ENCODE assay signal across 1 cellular context in the genomic region with DNA sequence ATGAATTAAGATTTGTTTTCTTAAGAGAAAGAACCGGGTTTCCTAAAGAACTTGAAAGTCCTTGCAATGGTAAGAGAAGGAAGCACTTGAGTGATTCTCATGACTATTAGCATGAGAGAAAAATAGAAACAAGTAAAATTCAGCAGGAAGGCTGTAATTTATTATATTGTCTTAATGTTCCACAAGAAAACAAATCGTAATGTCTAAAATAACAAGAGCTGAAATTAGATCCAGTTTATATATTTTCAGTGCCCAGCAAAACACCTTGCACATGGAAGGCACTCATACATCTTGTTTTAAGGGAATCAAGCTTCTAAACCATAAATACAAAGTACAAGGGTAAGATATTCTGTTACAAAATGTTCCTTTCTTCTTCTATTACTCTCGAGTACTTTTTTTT.
A peak's percentile ranks its signal among the peaks of the same experiment; 100 is the strongest.
TF ChIP-seq lines count a peak whose summit lies in the region.

No MANE protein-coding gene starts in this region.

TF ChIP-seq in HEK293, 187 proteins besides CTCF, POLR2A, EP300 and RAD21 (continued from another document):
- TF ChIP-seq ZNF239 (tag by site-specific recombination; IDR thresholded peaks at IDR 0.05) (no peak), ZBTB8A (tag by site-specific recombination; IDR thresholded peaks at IDR 0.05) (no peak), ZNF629 (tag by site-specific recombination; IDR thresholded peaks at IDR 0.05) (no peak), GLI2 (tag by site-specific recombination; IDR thresholded peaks at IDR 0.05; ENCODE audit: borderline replicate concordance, low read depth) (no peak), IKZF3 (tag by site-specific recombination; IDR thresholded peaks at IDR 0.05) (no peak), ZBTB21 (tag by site-specific recombination; IDR thresholded peaks at IDR 0.05) (no peak), YY2 (tag by site-specific recombination; IDR thresholded peaks at IDR 0.05) (no peak), ZNF175 (tag by site-specific recombination; IDR thresholded peaks at IDR 0.05) (no peak), ZNF223 (tag by site-specific recombination; IDR thresholded peaks at IDR 0.05) (no peak), WT1 (tag by site-specific recombination; IDR thresholded peaks at IDR 0.05) (no peak; the same call in 1 of the 2 replicates), ZNF544 (tag by site-specific recombination; IDR thresholded peaks at IDR 0.05) (no peak), ZBTB7A (tag by site-specific recombination; IDR thresholded peaks at IDR 0.05; ENCODE audit: low read depth) (no peak), OSR2 (tag by site-specific recombination; IDR thresholded peaks at IDR 0.05) (peak; percentile 14; the same call in 1 of the 2 replicates), ZFP37 (tag by site-specific recombination; IDR thresholded peaks at IDR 0.05) (no peak), FEZF1 (tag by site-specific recombination; IDR thresholded peaks at IDR 0.05) (peak; percentile 58; the same call in 1 of the 2 replicates), ZNF48 (tag by site-specific recombination; IDR thresholded peaks at IDR 0.05) (no peak), ZNF561 (tag by site-specific recombination; IDR thresholded peaks at IDR 0.05; ENCODE audit: borderline replicate concordance) (no peak), ZNF140 (tag by site-specific recombination; IDR thresholded peaks at IDR 0.05) (no peak), ZNF501 (tag by site-specific recombination; IDR thresholded peaks at IDR 0.05) (no peak), ZNF654 (tag by site-specific recombination; IDR thresholded peaks at IDR 0.05; ENCODE audit: low read depth) (no peak), SCRT1 (tag by site-specific recombination; IDR thresholded peaks at IDR 0.05; ENCODE audit: borderline replicate concordance) (no peak), SP7 (tag by site-specific recombination; IDR thresholded peaks at IDR 0.05) (no peak), ZNF133 (tag by site-specific recombination; IDR thresholded peaks at IDR 0.05) (no peak)
- TF ChIP-seq, protein P1, sequence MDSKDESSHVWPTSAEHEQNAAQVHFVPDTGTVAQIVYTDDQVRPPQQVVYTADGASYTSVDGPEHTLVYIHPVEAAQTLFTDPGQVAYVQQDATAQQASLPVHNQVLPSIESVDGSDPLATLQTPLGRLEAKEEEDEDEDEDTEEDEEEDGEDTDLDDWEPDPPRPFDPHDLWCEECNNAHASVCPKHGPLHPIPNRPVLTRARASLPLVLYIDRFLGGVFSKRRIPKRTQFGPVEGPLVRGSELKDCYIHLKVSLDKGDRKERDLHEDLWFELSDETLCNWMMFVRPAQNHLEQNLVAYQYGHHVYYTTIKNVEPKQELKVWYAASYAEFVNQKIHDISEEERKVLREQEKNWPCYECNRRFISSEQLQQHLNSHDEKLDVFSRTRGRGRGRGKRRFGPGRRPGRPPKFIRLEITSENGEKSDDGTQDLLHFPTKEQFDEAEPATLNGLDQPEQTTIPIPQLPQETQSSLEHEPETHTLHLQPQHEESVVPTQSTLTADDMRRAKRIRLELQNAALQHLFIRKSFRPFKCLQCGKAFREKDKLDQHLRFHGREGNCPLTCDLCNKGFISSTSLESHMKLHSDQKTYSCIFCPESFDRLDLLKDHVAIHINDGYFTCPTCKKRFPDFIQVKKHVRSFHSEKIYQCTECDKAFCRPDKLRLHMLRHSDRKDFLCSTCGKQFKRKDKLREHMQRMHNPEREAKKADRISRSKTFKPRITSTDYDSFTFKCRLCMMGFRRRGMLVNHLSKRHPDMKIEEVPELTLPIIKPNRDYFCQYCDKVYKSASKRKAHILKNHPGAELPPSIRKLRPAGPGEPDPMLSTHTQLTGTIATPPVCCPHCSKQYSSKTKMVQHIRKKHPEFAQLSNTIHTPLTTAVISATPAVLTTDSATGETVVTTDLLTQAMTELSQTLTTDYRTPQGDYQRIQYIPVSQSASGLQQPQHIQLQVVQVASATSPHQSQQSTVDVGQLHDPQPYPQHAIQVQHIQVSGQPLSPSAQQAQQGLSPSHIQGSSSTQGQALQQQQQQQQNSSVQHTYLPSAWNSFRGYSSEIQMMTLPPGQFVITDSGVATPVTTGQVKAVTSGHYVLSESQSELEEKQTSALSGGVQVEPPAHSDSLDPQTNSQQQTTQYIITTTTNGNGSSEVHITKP (tag by site-specific recombination; IDR thresholded peaks at IDR 0.05): no peak
- TF ChIP-seq, protein P2, sequence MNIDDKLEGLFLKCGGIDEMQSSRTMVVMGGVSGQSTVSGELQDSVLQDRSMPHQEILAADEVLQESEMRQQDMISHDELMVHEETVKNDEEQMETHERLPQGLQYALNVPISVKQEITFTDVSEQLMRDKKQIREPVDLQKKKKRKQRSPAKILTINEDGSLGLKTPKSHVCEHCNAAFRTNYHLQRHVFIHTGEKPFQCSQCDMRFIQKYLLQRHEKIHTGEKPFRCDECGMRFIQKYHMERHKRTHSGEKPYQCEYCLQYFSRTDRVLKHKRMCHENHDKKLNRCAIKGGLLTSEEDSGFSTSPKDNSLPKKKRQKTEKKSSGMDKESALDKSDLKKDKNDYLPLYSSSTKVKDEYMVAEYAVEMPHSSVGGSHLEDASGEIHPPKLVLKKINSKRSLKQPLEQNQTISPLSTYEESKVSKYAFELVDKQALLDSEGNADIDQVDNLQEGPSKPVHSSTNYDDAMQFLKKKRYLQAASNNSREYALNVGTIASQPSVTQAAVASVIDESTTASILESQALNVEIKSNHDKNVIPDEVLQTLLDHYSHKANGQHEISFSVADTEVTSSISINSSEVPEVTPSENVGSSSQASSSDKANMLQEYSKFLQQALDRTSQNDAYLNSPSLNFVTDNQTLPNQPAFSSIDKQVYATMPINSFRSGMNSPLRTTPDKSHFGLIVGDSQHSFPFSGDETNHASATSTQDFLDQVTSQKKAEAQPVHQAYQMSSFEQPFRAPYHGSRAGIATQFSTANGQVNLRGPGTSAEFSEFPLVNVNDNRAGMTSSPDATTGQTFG (tag by site-specific recombination; IDR thresholded peaks at IDR 0.05; ENCODE audit: borderline replicate concordance): no peak
- TF ChIP-seq, protein P3, sequence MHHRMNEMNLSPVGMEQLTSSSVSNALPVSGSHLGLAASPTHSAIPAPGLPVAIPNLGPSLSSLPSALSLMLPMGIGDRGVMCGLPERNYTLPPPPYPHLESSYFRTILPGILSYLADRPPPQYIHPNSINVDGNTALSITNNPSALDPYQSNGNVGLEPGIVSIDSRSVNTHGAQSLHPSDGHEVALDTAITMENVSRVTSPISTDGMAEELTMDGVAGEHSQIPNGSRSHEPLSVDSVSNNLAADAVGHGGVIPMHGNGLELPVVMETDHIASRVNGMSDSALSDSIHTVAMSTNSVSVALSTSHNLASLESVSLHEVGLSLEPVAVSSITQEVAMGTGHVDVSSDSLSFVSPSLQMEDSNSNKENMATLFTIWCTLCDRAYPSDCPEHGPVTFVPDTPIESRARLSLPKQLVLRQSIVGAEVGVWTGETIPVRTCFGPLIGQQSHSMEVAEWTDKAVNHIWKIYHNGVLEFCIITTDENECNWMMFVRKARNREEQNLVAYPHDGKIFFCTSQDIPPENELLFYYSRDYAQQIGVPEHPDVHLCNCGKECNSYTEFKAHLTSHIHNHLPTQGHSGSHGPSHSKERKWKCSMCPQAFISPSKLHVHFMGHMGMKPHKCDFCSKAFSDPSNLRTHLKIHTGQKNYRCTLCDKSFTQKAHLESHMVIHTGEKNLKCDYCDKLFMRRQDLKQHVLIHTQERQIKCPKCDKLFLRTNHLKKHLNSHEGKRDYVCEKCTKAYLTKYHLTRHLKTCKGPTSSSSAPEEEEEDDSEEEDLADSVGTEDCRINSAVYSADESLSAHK (tag by site-specific recombination; IDR thresholded peaks at IDR 0.05): no peak
- TF ChIP-seq, protein P4, sequence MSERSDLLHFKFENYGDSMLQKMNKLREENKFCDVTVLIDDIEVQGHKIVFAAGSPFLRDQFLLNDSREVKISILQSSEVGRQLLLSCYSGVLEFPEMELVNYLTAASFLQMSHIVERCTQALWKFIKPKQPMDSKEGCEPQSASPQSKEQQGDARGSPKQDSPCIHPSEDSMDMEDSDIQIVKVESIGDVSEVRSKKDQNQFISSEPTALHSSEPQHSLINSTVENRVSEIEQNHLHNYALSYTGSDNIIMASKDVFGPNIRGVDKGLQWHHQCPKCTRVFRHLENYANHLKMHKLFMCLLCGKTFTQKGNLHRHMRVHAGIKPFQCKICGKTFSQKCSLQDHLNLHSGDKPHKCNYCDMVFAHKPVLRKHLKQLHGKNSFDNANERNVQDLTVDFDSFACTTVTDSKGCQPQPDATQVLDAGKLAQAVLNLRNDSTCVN (tag by site-specific recombination; optimal IDR thresholded peaks at IDR 0.05): no peak
- TF ChIP-seq, protein P5, sequence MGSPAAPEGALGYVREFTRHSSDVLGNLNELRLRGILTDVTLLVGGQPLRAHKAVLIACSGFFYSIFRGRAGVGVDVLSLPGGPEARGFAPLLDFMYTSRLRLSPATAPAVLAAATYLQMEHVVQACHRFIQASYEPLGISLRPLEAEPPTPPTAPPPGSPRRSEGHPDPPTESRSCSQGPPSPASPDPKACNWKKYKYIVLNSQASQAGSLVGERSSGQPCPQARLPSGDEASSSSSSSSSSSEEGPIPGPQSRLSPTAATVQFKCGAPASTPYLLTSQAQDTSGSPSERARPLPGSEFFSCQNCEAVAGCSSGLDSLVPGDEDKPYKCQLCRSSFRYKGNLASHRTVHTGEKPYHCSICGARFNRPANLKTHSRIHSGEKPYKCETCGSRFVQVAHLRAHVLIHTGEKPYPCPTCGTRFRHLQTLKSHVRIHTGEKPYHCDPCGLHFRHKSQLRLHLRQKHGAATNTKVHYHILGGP (tag by site-specific recombination; IDR thresholded peaks at IDR 0.05): peak; percentile 79
- TF ChIP-seq, protein P6, sequence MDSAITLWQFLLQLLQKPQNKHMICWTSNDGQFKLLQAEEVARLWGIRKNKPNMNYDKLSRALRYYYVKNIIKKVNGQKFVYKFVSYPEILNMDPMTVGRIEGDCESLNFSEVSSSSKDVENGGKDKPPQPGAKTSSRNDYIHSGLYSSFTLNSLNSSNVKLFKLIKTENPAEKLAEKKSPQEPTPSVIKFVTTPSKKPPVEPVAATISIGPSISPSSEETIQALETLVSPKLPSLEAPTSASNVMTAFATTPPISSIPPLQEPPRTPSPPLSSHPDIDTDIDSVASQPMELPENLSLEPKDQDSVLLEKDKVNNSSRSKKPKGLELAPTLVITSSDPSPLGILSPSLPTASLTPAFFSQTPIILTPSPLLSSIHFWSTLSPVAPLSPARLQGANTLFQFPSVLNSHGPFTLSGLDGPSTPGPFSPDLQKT (IDR thresholded peaks at IDR 0.05; ENCODE audit: borderline replicate concordance, low read depth, low read length): no peak
- TF ChIP-seq, protein P7, sequence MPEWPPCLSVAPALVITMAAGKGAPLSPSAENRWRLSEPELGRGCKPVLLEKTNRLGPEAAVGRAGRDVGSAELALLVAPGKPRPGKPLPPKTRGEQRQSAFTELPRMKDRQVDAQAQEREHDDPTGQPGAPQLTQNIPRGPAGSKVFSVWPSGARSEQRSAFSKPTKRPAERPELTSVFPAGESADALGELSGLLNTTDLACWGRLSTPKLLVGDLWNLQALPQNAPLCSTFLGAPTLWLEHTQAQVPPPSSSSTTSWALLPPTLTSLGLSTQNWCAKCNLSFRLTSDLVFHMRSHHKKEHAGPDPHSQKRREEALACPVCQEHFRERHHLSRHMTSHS (tag by site-specific recombination; IDR thresholded peaks at IDR 0.05): no peak
